8 cellular contexts compared by ENCODE assay signal in the genomic region with DNA sequence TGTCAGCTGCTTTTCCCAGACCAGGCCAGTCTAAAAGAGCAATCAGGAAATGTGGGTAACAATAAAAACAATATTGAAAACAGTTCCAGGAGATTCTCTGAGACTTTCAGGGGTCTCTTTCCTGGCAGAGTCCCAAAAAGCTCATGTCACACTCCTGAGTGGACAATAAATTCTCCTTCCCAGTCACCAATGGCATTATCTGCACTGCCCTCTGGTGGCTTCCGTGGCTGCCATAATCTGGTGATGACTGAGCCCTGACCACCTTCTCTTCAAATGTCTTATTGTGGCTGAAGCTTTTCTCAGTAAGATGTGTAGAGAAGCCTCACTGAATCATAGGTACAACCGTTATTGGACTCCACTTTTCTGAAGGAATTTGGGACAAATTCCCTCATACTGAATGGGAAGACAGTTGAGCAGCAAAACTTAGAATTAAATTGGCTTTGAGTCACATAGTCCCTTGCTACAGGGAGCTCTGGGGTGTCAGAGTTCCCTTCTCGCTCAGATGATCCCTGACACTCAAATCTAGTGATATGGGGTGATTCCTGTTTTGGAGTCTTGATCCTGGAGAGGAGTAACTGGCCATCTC. TPM values are rescaled to one million over a fixed set of nuclear protein-coding genes. Genes with fewer than 3 reads are reported as not detected.
DNase-seq lines count a peak whose midpoint lies in the region; ATAC-seq, FAIRE-seq and TF ChIP-seq lines count a peak whose summit lies in the region.

No MANE protein-coding gene starts in this region.

- H3K4me2 ChIP-seq in Karpas-422 (ENCODE audit: low read depth, low read length, poor library complexity, severe bottlenecking): no peak overlapping the region

- H3K4me3 Mint-ChIP-seq in activated CD4-positive, alpha-beta memory T cell treated with anti-CD3 and anti-CD28 coated beads for 36 hours: no peak overlapping the region

- POLR2A ChIA-PET in activated CD4-positive, alpha-beta memory T cell treated with anti-CD3 and anti-CD28 coated beads for 36 hours (lab: Charles Lee): no interaction called here

- intact Hi-C loops in activated CD4-positive, alpha-beta memory T cell treated with anti-CD3 and anti-CD28 coated beads for 36 hours (cut with micrococcal nuclease): loop anchor here (5.0 kb wide), 1 partner anchor 683 kb away; no protein-coding TSS in a partner anchor
- intact Hi-C loops in vagina (cut with DNase I): no loop called here

- no peaks in the 10 kb centered on the region for H3K9me2 ChIP-seq in Karpas-422 (replicated peaks; ENCODE audit: insufficient read depth, low read length)

- DNase-seq in Caki2 (ENCODE audit: low read depth) (peak; percentile 19), Karpas-422 (peak; percentile 61), foreskin melanocyte (peak; percentile 9), small intestine (peak; percentile 71), HuH-7.5 (ENCODE audit: low spot score) (no peak), vagina (ENCODE audit: extremely low spot score in 2 of 2) (no peak)
- peak; percentile 57 for DNase-seq in activated CD4-positive, alpha-beta memory T cell treated with anti-CD3 and anti-CD28 coated beads for 36 hours

- no peak for TF ChIP-seq CTCF in vagina (IDR thresholded peaks at IDR 0.05)

- H3K27me3 ChIP-seq in Karpas-422 (ENCODE audit: low read length): no peaks in the 10 kb centered on the region
- H3K27me3 ChIP-seq in small intestine (ENCODE audit: control insufficient read depth in 2 of 2, insufficient read depth in 2 of 2, low read length in 2 of 2): peaks cover 0 to 2% of the 10 kb centered on the region in 2 donors
- no peaks in the 10 kb centered on the region for H3K27me3 ChIP-seq in vagina

- H3K27ac ChIP-seq in Karpas-422 (ENCODE audit: low read length) (no peak overlapping the region), small intestine (ENCODE audit: low read depth in 1 of 2, low read length in 1 of 2) (no peak overlapping the region), vagina (no peak overlapping the region)

- WGBS in small intestine, 3 donors: 26 to 51% (median 39%) methylated on average over 3 of the region's 3 CpGs

- no peaks in the 10 kb centered on the region for H3K9me3 Mint-ChIP-seq in activated CD4-positive, alpha-beta memory T cell treated with anti-CD3 and anti-CD28 coated beads for 36 hours

- no peak for TF ChIP-seq POLR2A in vagina (IDR thresholded peaks at IDR 0.05)

- H3K9ac ChIP-seq in Karpas-422 (ENCODE audit: low read length): no peak overlapping the region

- CTCF ChIA-PET in activated CD4-positive, alpha-beta memory T cell treated with anti-CD3 and anti-CD28 coated beads for 36 hours (lab: Charles Lee): interaction anchor here (0.8 to 1.4 kb wide), 8 partner anchors 21 to 375 kb away, joined by 3 to 5 read pairs (median 3); no protein-coding TSS in a partner anchor

- H4K20me1 ChIP-seq in Karpas-422 (ENCODE audit: insufficient read depth, low read depth, low read length): no peaks in the 10 kb centered on the region

- ATAC-seq in GM19395 (IDR thresholded peaks at IDR 0.05; ENCODE audit: unreplicated experiment): peak; percentile 74

- H3K4me3 ChIP-seq in Karpas-422 (ENCODE audit: low read length) (no peak overlapping the region), small intestine (ENCODE audit: low read depth in 1 of 2, low read length in 2 of 2) (no peak overlapping the region), vagina (no peak overlapping the region)

- no peaks in the 10 kb centered on the region for H3K4me1 Mint-ChIP-seq in activated CD4-positive, alpha-beta memory T cell treated with anti-CD3 and anti-CD28 coated beads for 36 hours (ENCODE audit: low read depth)

- FAIRE-seq in small intestine (lab: Jason Lieb, UNC): no peak

- no peak overlapping the region for H3K27ac Mint-ChIP-seq in activated CD4-positive, alpha-beta memory T cell treated with anti-CD3 and anti-CD28 coated beads for 36 hours

- H3K9me3 ChIP-seq in Karpas-422 (ENCODE audit: low read length): no peaks in the 10 kb centered on the region
- H3K9me3 ChIP-seq in small intestine (ENCODE audit: control insufficient read depth, low read depth): no peaks in the 10 kb centered on the region
- H3K9me3 ChIP-seq in vagina: no peaks in the 10 kb centered on the region

- no peaks in the 10 kb centered on the region for H3K36me3 Mint-ChIP-seq in activated CD4-positive, alpha-beta memory T cell treated with anti-CD3 and anti-CD28 coated beads for 36 hours

- in situ Hi-C loops in Caki2 (cut with HindIII; ENCODE audit: low pct_unique_long_range_greater_than_20kb, low sequenced_read_pairs): no loop called here

- H3K79me2 ChIP-seq in Karpas-422 (ENCODE audit: low read length): no peaks in the 10 kb centered on the region

- no peak overlapping the region for H2AFZ ChIP-seq in Karpas-422 (ENCODE audit: low read length)

- H3K36me3 ChIP-seq in Karpas-422 (ENCODE audit: insufficient read depth, low read length) (no peaks in the 10 kb centered on the region), small intestine (ENCODE audit: control insufficient read depth in 2 of 2, insufficient read depth in 2 of 2, low read length in 2 of 2) (no peaks in the 10 kb centered on the region), vagina (no peaks in the 10 kb centered on the region)

- H3K4me1 ChIP-seq in Karpas-422 (ENCODE audit: low read length) (no peaks in the 10 kb centered on the region), small intestine (ENCODE audit: control insufficient read depth in 2 of 2, insufficient read depth in 1 of 2, low read depth in 1 of 2, low read length in 1 of 2) (peaks cover 0 to 2% of the 10 kb centered on the region in 2 donors), vagina (no peaks in the 10 kb centered on the region)

- peaks cover 13% of the 10 kb centered on the region for H3K27me3 Mint-ChIP-seq in activated CD4-positive, alpha-beta memory T cell treated with anti-CD3 and anti-CD28 coated beads for 36 hours

RNA-seq across cellular contexts. Expression of a gene that starts 24.4 kb away (rescaled TPM):
- 0.47 TPM in 1 of 2 replicates, not detected in the other for total RNA-seq in Caki2 (2014; rRNA removed; shearing (Covaris generic); ENCODE audit: low replicate concordance)
- total RNA-seq in Karpas-422 (2014; rRNA removed; shearing (Covaris generic); ENCODE audit: low replicate concordance): 8.7 and 20.0 TPM in 2 replicates
- total RNA-seq in activated CD4-positive, alpha-beta memory T cell treated with anti-CD3 and anti-CD28 coated beads for 36 hours: 1 to 10 TPM; 3.0 to 3.3 TPM
- polyA plus RNA-seq in small intestine: 10 to 100 TPM in 2 of 3 donors, 1 to 10 TPM in 1; 3.8 to 32.2 (median 21.1) TPM
- total RNA-seq in vagina: 2.5 TPM

Comparison
In these comparisons a context has a peak if more than half of its experiments do, and no peak if none do; other contexts are left out.
1. DNase-seq: peak in Caki2 (single experiment), Karpas-422 (single experiment), activated CD4-positive, alpha-beta memory T cell treated with anti-CD3 and anti-CD28 coated beads for 36 hours (single experiment), foreskin melanocyte (single experiment) and small intestine (single experiment); none in HuH-7.5 (single experiment) and vagina (0 of 2).